Comparison of ENCODE assay signal across 14 cellular contexts in genomic region chr22:38415561-38416321, GRCh38. TPM values are rescaled to one million over a fixed set of nuclear protein-coding genes. Genes with fewer than 3 reads are reported as not detected.
A peak's percentile ranks its signal among the peaks of the same experiment; 100 is the strongest.
DNase-seq lines count a peak whose midpoint lies in the region; ATAC-seq and TF ChIP-seq lines count a peak whose summit lies in the region.
"Had no signal": no experiment of that assay in that cellular context is flagged by ENCODE, and none has a peak within 500 bp of the region (broad histone marks: within the 10 kb centered on the region; RNA-seq: fewer than 3 reads in every experiment).

No MANE protein-coding gene starts in this region.

- H3K79me2 ChIP-seq in smooth muscle cell (ENCODE audit: low read depth) = no peaks in the 10 kb centered on the region
- H3K79me2 ChIP-seq: parathyroid adenoma had no signal

- no peaks in the 10 kb centered on the region for H3F3A ChIP-seq in smooth muscle cell (ENCODE audit: low read depth)

- H3K27ac ChIP-seq in neuronal stem cell (replicated peaks; ENCODE audit: low read length) (no peak overlapping the region), smooth muscle cell (ENCODE audit: low read depth) (no peak overlapping the region)
- H3K27ac ChIP-seq: parathyroid adenoma, transverse colon had no signal

- no peaks in the 10 kb centered on the region for H4K20me1 ChIP-seq in smooth muscle cell (ENCODE audit: low read depth)

- intact Hi-C loops in activated T-helper 2 cell treated with anti-CD3 and anti-CD28 coated beads, Interferon-gamma antibody, Interleukin-2, Interleukin-4, amounts not matched to agents 10 μg/mL and 5 μg/mL and 100 μg/mL, durations not matched to agents 14 hours and 24 hours and 36 hours (cut with micrococcal nuclease) = no loop called here

- DNase-seq in NCI-H1417 (lab: John Stamatoyannopoulos, UW) (peak; percentile 16 to 54 (median 41)), NCI-H1417 treated with DMSO at 0.1 percent for 48 hours (lab: John Stamatoyannopoulos, UW) (no peak), NCI-H345 (lab: John Stamatoyannopoulos, UW) (peak; percentile 72), glutamatergic neuron (no peak), neuronal stem cell (ENCODE audit: low spot score) (no peak), smooth muscle cell (lab: John Stamatoyannopoulos, UW; ENCODE audit: unreplicated experiment) (no peak)
- no peak for DNase-seq in activated T-helper 2 cell treated with anti-CD3 and anti-CD28 coated beads, Interferon-gamma antibody, Interleukin-2, Interleukin-4, amounts not matched to agents 10 μg/mL and 5 μg/mL and 100 μg/mL, durations not matched to agents 14 hours and 24 hours and 36 hours (ENCODE audit: low spot score)
- DNase-seq: cerebellar nuclear complex, DND-41, PC-3, transverse colon had no signal

- peak overlapping the region; percentile 74 for H3K27ac Mint-ChIP-seq in glutamatergic neuron (ENCODE audit: unreplicated experiment)
- no peak overlapping the region for H3K27ac Mint-ChIP-seq in activated T-helper 2 cell treated with anti-CD3 and anti-CD28 coated beads, Interferon-gamma antibody, Interleukin-2, Interleukin-4, amounts not matched to agents 10 μg/mL and 5 μg/mL and 100 μg/mL, durations not matched to agents 14 hours and 24 hours and 36 hours
- H3K27ac Mint-ChIP-seq: activated T-helper 1 cell treated with anti-CD3 and anti-CD28 coated beads, Interleukin-12 subunit alpha, Interleukin-12 subunit beta, Interleukin-2, Interleukin-4 antibody, amounts not matched to agents 30 ng/mL and 10 ng/mL and 1 ng/mL, durations not matched to agents 14 hours and 24 hours and 36 hours had no signal

- peaks cover 4% of the 10 kb centered on the region for H3K36me3 Mint-ChIP-seq in glutamatergic neuron (ENCODE audit: unreplicated experiment)
- H3K36me3 Mint-ChIP-seq in activated T-helper 2 cell treated with anti-CD3 and anti-CD28 coated beads, Interferon-gamma antibody, Interleukin-2, Interleukin-4, amounts not matched to agents 10 μg/mL and 5 μg/mL and 100 μg/mL, durations not matched to agents 14 hours and 24 hours and 36 hours (ENCODE audit: low read depth) = no peaks in the 10 kb centered on the region

- no peak overlapping the region for H4K8ac ChIP-seq in neuronal stem cell (ENCODE audit: low read depth, low read length)

- H3K4me1 ChIP-seq in neuronal stem cell (ENCODE audit: control insufficient read depth in 2 of 2, insufficient read depth in 1 of 2, low read depth in 1 of 2, low read length in 2 of 2) (peaks cover 3 to 13% of the 10 kb centered on the region in 2 donors), smooth muscle cell (ENCODE audit: low read depth) (no peaks in the 10 kb centered on the region)
- H3K4me1 ChIP-seq: parathyroid adenoma had no signal

- H3K4me1 Mint-ChIP-seq in glutamatergic neuron (ENCODE audit: low read depth, unreplicated experiment) = peaks cover 3% of the 10 kb centered on the region
- H3K4me1 Mint-ChIP-seq in activated T-helper 2 cell treated with anti-CD3 and anti-CD28 coated beads, Interferon-gamma antibody, Interleukin-2, Interleukin-4, amounts not matched to agents 10 μg/mL and 5 μg/mL and 100 μg/mL, durations not matched to agents 14 hours and 24 hours and 36 hours (ENCODE audit: low read depth) = no peaks in the 10 kb centered on the region

- peaks cover 9% of the 10 kb centered on the region for H3K9me3 Mint-ChIP-seq in glutamatergic neuron (ENCODE audit: unreplicated experiment)
- H3K9me3 Mint-ChIP-seq in activated T-helper 2 cell treated with anti-CD3 and anti-CD28 coated beads, Interferon-gamma antibody, Interleukin-2, Interleukin-4, amounts not matched to agents 10 μg/mL and 5 μg/mL and 100 μg/mL, durations not matched to agents 14 hours and 24 hours and 36 hours = no peaks in the 10 kb centered on the region
- H3K9me3 Mint-ChIP-seq: activated T-helper 1 cell treated with anti-CD3 and anti-CD28 coated beads, Interleukin-12 subunit alpha, Interleukin-12 subunit beta, Interleukin-2, Interleukin-4 antibody, amounts not matched to agents 30 ng/mL and 10 ng/mL and 1 ng/mL, durations not matched to agents 14 hours and 24 hours and 36 hours had no signal

- H3K23ac ChIP-seq in neuronal stem cell (ENCODE audit: low read depth, low read length, poor library complexity) = no peak overlapping the region

- no peak overlapping the region for H3K4ac ChIP-seq in neuronal stem cell (ENCODE audit: low read length)

- H3K4me2 ChIP-seq in neuronal stem cell (ENCODE audit: insufficient read depth, low read length, poor library complexity, severe bottlenecking) (no peak overlapping the region), smooth muscle cell (no peak overlapping the region)

- H3K4me3 ChIP-seq in neuronal stem cell (ENCODE audit: low read length in 2 of 2) (no peak overlapping the region), smooth muscle cell (no peak overlapping the region)
- H3K4me3 ChIP-seq: transverse colon had no signal

- H2AK5ac ChIP-seq in neuronal stem cell (ENCODE audit: low read depth, low read length) = peak overlapping the region; percentile 89

- H2AFZ ChIP-seq in neuronal stem cell (ENCODE audit: low read length) = peak overlapping the region; percentile 71
- no peak overlapping the region for H2AFZ ChIP-seq in smooth muscle cell (ENCODE audit: low read depth)
- H2AFZ ChIP-seq: parathyroid adenoma had no signal

- peak overlapping the region; percentile 88 for H2BK15ac ChIP-seq in neuronal stem cell (ENCODE audit: low read length)

- H2BK12ac ChIP-seq in neuronal stem cell (ENCODE audit: low read length) = no peak overlapping the region

- H3K9ac ChIP-seq in neuronal stem cell (ENCODE audit: low read depth, low read length, poor library complexity) = peak overlapping the region; percentile 37
- H3K9ac ChIP-seq in smooth muscle cell (ENCODE audit: low read depth) = no peak overlapping the region
- H3K9ac ChIP-seq: parathyroid adenoma had no signal

- H3K27me3 ChIP-seq in neuronal stem cell (ENCODE audit: control insufficient read depth in 3 of 3, insufficient read depth in 3 of 3, low read depth in 1 of 3, low read length in 3 of 3) = peaks cover 0 to 35% (median 0%) of the 10 kb centered on the region in 3 experiments
- H3K27me3 ChIP-seq in smooth muscle cell (ENCODE audit: low read depth) = no peaks in the 10 kb centered on the region
- H3K27me3 ChIP-seq: transverse colon had no signal

- peak overlapping the region; percentile 69 for H2BK5ac ChIP-seq in neuronal stem cell (ENCODE audit: low read length)

- peak overlapping the region; percentile 50 for H2BK120ac ChIP-seq in neuronal stem cell (ENCODE audit: low read depth, low read length)

- peak overlapping the region; percentile 21 for H3K14ac ChIP-seq in neuronal stem cell (ENCODE audit: low read length)

- TF ChIP-seq CTCF in glutamatergic neuron (IDR thresholded peaks at IDR 0.05; ENCODE audit: partially characterized antibody, unreplicated experiment) = no peak
- TF ChIP-seq CTCF in smooth muscle cell (IDR thresholded peaks at IDR 0.05; ENCODE audit: borderline replicate concordance, insufficient read depth, poor library complexity, severe bottlenecking) = no peak

- no peak for ATAC-seq in GM21576 (IDR thresholded peaks at IDR 0.05; ENCODE audit: unreplicated experiment)
- ATAC-seq: PC-3 had no signal

- H3K9me3 ChIP-seq in neuronal stem cell (replicated peaks in 1 of 2; ENCODE audit: control insufficient read depth in 2 of 2, insufficient read depth in 1 of 2, low read depth in 1 of 2, low read length in 2 of 2) (peaks cover 0 to 2% of the 10 kb centered on the region in 2 donors), smooth muscle cell (replicated peaks; ENCODE audit: low read depth) (no peaks in the 10 kb centered on the region)
- H3K9me3 ChIP-seq: transverse colon had no signal

- H3K4me3 Mint-ChIP-seq in glutamatergic neuron (ENCODE audit: unreplicated experiment) = no peak overlapping the region
- no peak overlapping the region for H3K4me3 Mint-ChIP-seq in activated T-helper 2 cell treated with anti-CD3 and anti-CD28 coated beads, Interferon-gamma antibody, Interleukin-2, Interleukin-4, amounts not matched to agents 10 μg/mL and 5 μg/mL and 100 μg/mL, durations not matched to agents 14 hours and 24 hours and 36 hours (ENCODE audit: low read depth)
- H3K4me3 Mint-ChIP-seq: activated T-helper 1 cell treated with anti-CD3 and anti-CD28 coated beads, Interleukin-12 subunit alpha, Interleukin-12 subunit beta, Interleukin-2, Interleukin-4 antibody, amounts not matched to agents 30 ng/mL and 10 ng/mL and 1 ng/mL, durations not matched to agents 14 hours and 24 hours and 36 hours had no signal

- H4K91ac ChIP-seq in neuronal stem cell (ENCODE audit: low read depth, low read length, poor library complexity) = peak overlapping the region; percentile 2

- peak overlapping the region; percentile 80 for H3K18ac ChIP-seq in neuronal stem cell (ENCODE audit: low read length)

- peaks cover 4% of the 10 kb centered on the region for H3K79me1 ChIP-seq in neuronal stem cell (ENCODE audit: low read depth, low read length)

- WGBS in neuronal stem cell (ENCODE audit: extremely low coverage in 2 of 2, insufficient read length in 2 of 2, insufficient replicate concordance in 1 of 2), 2 donors = no CpG with 5 or more reads among the region's 22 CpGs
- 81% methylated on average over 22 of the region's 22 CpGs for WGBS in smooth muscle cell (ENCODE audit: low lambda C conversion rate)

- peaks cover 3% of the 10 kb centered on the region for H3K27me3 Mint-ChIP-seq in glutamatergic neuron (ENCODE audit: unreplicated experiment)
- H3K27me3 Mint-ChIP-seq in activated T-helper 2 cell treated with anti-CD3 and anti-CD28 coated beads, Interferon-gamma antibody, Interleukin-2, Interleukin-4, amounts not matched to agents 10 μg/mL and 5 μg/mL and 100 μg/mL, durations not matched to agents 14 hours and 24 hours and 36 hours (ENCODE audit: low read depth) = peaks cover 2% of the 10 kb centered on the region

- H3K36me3 ChIP-seq in neuronal stem cell (replicated peaks in 1 of 2; ENCODE audit: control insufficient read depth in 2 of 2, insufficient read depth in 2 of 2, low read length in 2 of 2) (no peaks in the 10 kb centered on the region), smooth muscle cell (ENCODE audit: low read depth) (no peaks in the 10 kb centered on the region)
- H3K36me3 ChIP-seq: transverse colon had no signal

RNA-seq across cellular contexts. Expression of gene KCNJ4, which starts 39.3 kb away (rescaled TPM):
- total RNA-seq in glutamatergic neuron (ENCODE audit: unreplicated experiment) (0.86 TPM), smooth muscle cell (0.81 TPM in 1 of 2 replicates, not detected in the other)
- 6.0 TPM for polyA plus RNA-seq in neuronal stem cell (2013, experiment 1 of 2)
- polyA plus RNA-seq in neuronal stem cell (2013, experiment 2 of 2) = 5.6 TPM
- not detected in 2 replicates for polyA plus RNA-seq in smooth muscle cell
- total RNA-seq in activated T-helper 2 cell treated with anti-CD3 and anti-CD28 coated beads, Interferon-gamma antibody, Interleukin-2, Interleukin-4, amounts not matched to agents 10 μg/mL and 5 μg/mL and 100 μg/mL, durations not matched to agents 14 hours and 24 hours and 36 hours = not detected in 2 replicates
- total RNA-seq: activated T-helper 1 cell treated with anti-CD3 and anti-CD28 coated beads, Interleukin-12 subunit alpha, Interleukin-12 subunit beta, Interleukin-2, Interleukin-4 antibody, amounts not matched to agents 30 ng/mL and 10 ng/mL and 1 ng/mL, durations not matched to agents 14 hours and 24 hours and 36 hours; PC-3; transverse colon had no signal

RNA-seq across cellular contexts. Expression of gene KDELR3, which starts 52.2 kb away (rescaled TPM):
- total RNA-seq in glutamatergic neuron (ENCODE audit: unreplicated experiment) = not detected
- 11.1 TPM for polyA plus RNA-seq in neuronal stem cell (2013, experiment 1 of 2)
- 11.0 TPM for polyA plus RNA-seq in neuronal stem cell (2013, experiment 2 of 2)
- total RNA-seq in smooth muscle cell = 163 and 207 TPM in 2 replicates
- 198 and 252 TPM in 2 replicates for polyA plus RNA-seq in smooth muscle cell
- total RNA-seq in activated T-helper 2 cell treated with anti-CD3 and anti-CD28 coated beads, Interferon-gamma antibody, Interleukin-2, Interleukin-4, amounts not matched to agents 10 μg/mL and 5 μg/mL and 100 μg/mL, durations not matched to agents 14 hours and 24 hours and 36 hours = 2.2 and 3.7 TPM in 2 replicates

Comparison
In these comparisons a context has a peak if more than half of its experiments do, and no peak if none do; other contexts are left out.
1. DNase-seq: peak in NCI-H1417 (3 of 3) and NCI-H345 (single experiment); none in NCI-H1417 treated with DMSO at 0.1 percent for 48 hours (single experiment), glutamatergic neuron (single experiment), neuronal stem cell (single experiment), smooth muscle cell (single experiment) and activated T-helper 2 cell treated with anti-CD3 and anti-CD28 coated beads, Interferon-gamma antibody, Interleukin-2, Interleukin-4, amounts not matched to agents 10 μg/mL and 5 μg/mL and 100 μg/mL, durations not matched to agents 14 hours and 24 hours and 36 hours (single experiment).
2. RNA of gene KDELR3, which starts 52.2 kb away (total RNA-seq): 163 to 207 TPM in smooth muscle cell; 2.2 to 3.7 TPM in activated T-helper 2 cell treated with anti-CD3 and anti-CD28 coated beads, Interferon-gamma antibody, Interleukin-2, Interleukin-4, amounts not matched to agents 10 μg/mL and 5 μg/mL and 100 μg/mL, durations not matched to agents 14 hours and 24 hours and 36 hours and not detected in glutamatergic neuron (single experiment); every median in the first group is over 10 times any median in the second.